In genomic region chr21:45289134-45289533, GRCh38 we compare ENCODE assay signal across 15 cellular contexts. TPM values are rescaled to one million over a fixed set of nuclear protein-coding genes. Genes with fewer than 3 reads are reported as not detected.
DNase-seq lines count a peak whose midpoint lies in the region; ATAC-seq and TF ChIP-seq lines count a peak whose summit lies in the region.
"Had no signal": no experiment of that assay in that cellular context is flagged by ENCODE, and none has a peak within 500 bp of the region (broad histone marks: within the 10 kb centered on the region; RNA-seq: fewer than 3 reads in every experiment).

No MANE protein-coding gene starts in this region.

- intact Hi-C loops in vagina (cut with DNase I): no loop called here

- H3K27me3 ChIP-seq in vagina: no peaks in the 10 kb centered on the region
- H3K27me3 ChIP-seq: cardiac muscle cell, pancreas had no signal

- ATAC-seq in HG02870 (IDR thresholded peaks at IDR 0.05; ENCODE audit: unreplicated experiment): no peak

- peak overlapping the region; percentile 46 for H3K4me3 Mint-ChIP-seq in T-helper 2 cell treated with Interferon-gamma antibody and Interleukin-4, amounts not matched to agents 5 μg/mL and 100 μg/mL, for 36 hours
- H3K4me3 Mint-ChIP-seq in activated CD4-positive, alpha-beta memory T cell treated with anti-CD3 and anti-CD28 coated beads, Interleukin-2, amount 10 ng/mL, durations not matched to agents 7 days and 5 days: peak overlapping the region; percentile 54
- H3K4me3 Mint-ChIP-seq in osteocyte (ENCODE audit: unreplicated experiment): peak overlapping the region; percentile 57

- no peak for TF ChIP-seq CTCF in epithelial cell of proximal tubule (conservative IDR thresholded peaks at IDR 0.05; ENCODE audit: low read depth, low read length)
- TF ChIP-seq CTCF in osteocyte (IDR thresholded peaks at IDR 0.05): no peak
- TF ChIP-seq CTCF in vagina (IDR thresholded peaks at IDR 0.05): no peak

- peaks cover 2% of the 10 kb centered on the region for H3K27me3 Mint-ChIP-seq in T-helper 2 cell treated with Interferon-gamma antibody and Interleukin-4, amounts not matched to agents 5 μg/mL and 100 μg/mL, for 36 hours (ENCODE audit: low read depth)
- H3K27me3 Mint-ChIP-seq in activated CD4-positive, alpha-beta memory T cell treated with anti-CD3 and anti-CD28 coated beads, Interleukin-2, amount 10 ng/mL, durations not matched to agents 7 days and 5 days: no peaks in the 10 kb centered on the region
- H3K27me3 Mint-ChIP-seq in osteocyte (ENCODE audit: unreplicated experiment): no peaks in the 10 kb centered on the region

- H3K36me3 ChIP-seq in vagina: peaks cover 0 to 13% of the 10 kb centered on the region in 2 donors

- no peak overlapping the region for H3K27ac ChIP-seq in vagina
- H3K27ac ChIP-seq: cardiac muscle cell, pancreas had no signal

- no peaks in the 10 kb centered on the region for H3K9me3 Mint-ChIP-seq in T-helper 2 cell treated with Interferon-gamma antibody and Interleukin-4, amounts not matched to agents 5 μg/mL and 100 μg/mL, for 36 hours
- H3K9me3 Mint-ChIP-seq in activated CD4-positive, alpha-beta memory T cell treated with anti-CD3 and anti-CD28 coated beads, Interleukin-2, amount 10 ng/mL, durations not matched to agents 7 days and 5 days: no peaks in the 10 kb centered on the region
- H3K9me3 Mint-ChIP-seq in osteocyte (ENCODE audit: unreplicated experiment): no peaks in the 10 kb centered on the region

- TF ChIP-seq POLR2A in vagina (IDR thresholded peaks at IDR 0.05): no peak

- H3K4me1 ChIP-seq in vagina: peaks cover 45% of the 10 kb centered on the region

- no peaks in the 10 kb centered on the region for H3K9me3 ChIP-seq in vagina
- H3K9me3 ChIP-seq: pancreas had no signal

- H3K27ac Mint-ChIP-seq in T-helper 2 cell treated with Interferon-gamma antibody and Interleukin-4, amounts not matched to agents 5 μg/mL and 100 μg/mL, for 36 hours: no peak overlapping the region
- no peak overlapping the region for H3K27ac Mint-ChIP-seq in activated CD4-positive, alpha-beta memory T cell treated with anti-CD3 and anti-CD28 coated beads, Interleukin-2, amount 10 ng/mL, durations not matched to agents 7 days and 5 days
- peak overlapping the region; percentile 47 for H3K27ac Mint-ChIP-seq in osteocyte (ENCODE audit: unreplicated experiment)

- H3K36me3 Mint-ChIP-seq in T-helper 2 cell treated with Interferon-gamma antibody and Interleukin-4, amounts not matched to agents 5 μg/mL and 100 μg/mL, for 36 hours (ENCODE audit: low read depth): peaks cover 5% of the 10 kb centered on the region
- peaks cover 17% of the 10 kb centered on the region for H3K36me3 Mint-ChIP-seq in activated CD4-positive, alpha-beta memory T cell treated with anti-CD3 and anti-CD28 coated beads, Interleukin-2, amount 10 ng/mL, durations not matched to agents 7 days and 5 days (ENCODE audit: low read depth)
- H3K36me3 Mint-ChIP-seq in osteocyte (ENCODE audit: unreplicated experiment): peaks cover 16% of the 10 kb centered on the region

- CTCF ChIA-PET in activated CD4-positive, alpha-beta memory T cell treated with anti-CD3 and anti-CD28 coated beads, Interleukin-2, amount 10 ng/mL, durations not matched to agents 7 days and 5 days (lab: Charles Lee): interaction anchor here (1.0 to 2.0 kb wide), 2 partner anchors 20 to 150 kb away, joined by 4 to 37 read pairs; no protein-coding TSS in a partner anchor

- DNase-seq in T-helper 2 cell treated with Interferon-gamma antibody and Interleukin-4, amounts not matched to agents 5 μg/mL and 100 μg/mL, for 36 hours (ENCODE audit: low spot score): no peak
- DNase-seq in T-helper 2 cell (no peak), epithelial cell of proximal tubule (ENCODE audit: low read depth) (no peak), osteocyte (ENCODE audit: extremely low spot score, unreplicated experiment) (no peak), vagina (ENCODE audit: extremely low spot score in 2 of 2) (no peak), HK-2 (ENCODE audit: unreplicated experiment) (no peak)
- no peak for DNase-seq in activated CD4-positive, alpha-beta memory T cell treated with anti-CD3 and anti-CD28 coated beads, Interleukin-2, amount 10 ng/mL, durations not matched to agents 7 days and 5 days
- DNase-seq: EL; kidney glomerular epithelial cell; NCI-H1048; NCI-H82; stimulated activated CD4-positive, alpha-beta T cell treated with anti-CD3 and anti-CD28 coated beads, Interleukin-4, amount 100 ng/mL, for 1 hour had no signal

- H3K4me3 ChIP-seq in epithelial cell of proximal tubule (ENCODE audit: low read depth, low read length) (peak overlapping the region; percentile 78), vagina (no peak overlapping the region)

- peaks cover 8% of the 10 kb centered on the region for H3K4me1 Mint-ChIP-seq in T-helper 2 cell treated with Interferon-gamma antibody and Interleukin-4, amounts not matched to agents 5 μg/mL and 100 μg/mL, for 36 hours (ENCODE audit: low read depth)
- peaks cover 50% of the 10 kb centered on the region for H3K4me1 Mint-ChIP-seq in activated CD4-positive, alpha-beta memory T cell treated with anti-CD3 and anti-CD28 coated beads, Interleukin-2, amount 10 ng/mL, durations not matched to agents 7 days and 5 days
- H3K4me1 Mint-ChIP-seq in osteocyte (ENCODE audit: unreplicated experiment): peaks cover 47% of the 10 kb centered on the region

- POLR2A ChIA-PET in activated CD4-positive, alpha-beta memory T cell treated with anti-CD3 and anti-CD28 coated beads, Interleukin-2, amount 10 ng/mL, durations not matched to agents 7 days and 5 days (lab: Charles Lee): interaction anchor here (1.3 kb wide), 1 partner anchor 136 kb away, joined by 4 read pairs; no protein-coding TSS in a partner anchor

RNA-seq across cellular contexts. Expression of gene POFUT2, which starts 1.4 kb away (rescaled TPM):
- 10 to 100 TPM; 23.5 to 25.1 TPM for total RNA-seq in activated CD4-positive, alpha-beta memory T cell treated with anti-CD3 and anti-CD28 coated beads, Interleukin-2, amount 10 ng/mL, durations not matched to agents 7 days and 5 days
- total RNA-seq in epithelial cell of proximal tubule: 10.4 and 12.4 TPM in 2 replicates
- total RNA-seq in osteocyte: 62.7 and 63.7 TPM in 2 replicates
- total RNA-seq in vagina: 38.3 TPM
